ENCODE assay signal across 8 cellular contexts in the genomic region with DNA sequence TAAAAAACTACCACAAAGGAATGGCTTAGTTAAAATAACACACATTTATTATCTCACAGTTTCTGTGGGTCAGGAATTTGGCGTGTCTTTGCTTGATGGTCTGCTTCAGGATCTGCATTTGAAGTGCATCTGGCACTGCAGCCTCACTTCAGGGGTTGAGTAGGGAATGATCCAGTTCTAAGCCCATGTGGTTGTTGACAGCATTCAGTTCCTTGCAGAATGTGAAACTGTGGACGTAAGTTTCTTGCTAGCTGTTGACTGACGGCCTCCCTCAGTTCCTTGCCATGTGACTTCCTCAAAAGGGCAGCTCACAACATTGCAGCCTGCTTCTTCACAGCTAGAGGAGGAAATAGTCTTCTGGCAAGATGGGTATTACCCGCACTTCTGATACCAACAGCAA. TPM values are rescaled to one million over a fixed set of nuclear protein-coding genes. Genes with fewer than 3 reads are reported as not detected.
DNase-seq lines count a peak whose midpoint lies in the region; ATAC-seq and TF ChIP-seq lines count a peak whose summit lies in the region.

No MANE protein-coding gene starts in this region.

- BruUV-seq in IMR-90 (replicated peaks; lab: Mats Ljungman, UMichigan) (no TSS peak), A673 (replicated peaks; lab: Mats Ljungman, UMichigan) (no TSS peak)

- no peak overlapping the region for H3K4me3 ChIP-seq in IMR-90 (ENCODE audit: insufficient read depth, low read depth, low read length)
- peak overlapping the region; percentile 41 to 44 for H3K4me3 ChIP-seq in tibial artery
- H3K4me3 ChIP-seq in trophoblast cell (ENCODE audit: low read depth, low read length), result no peak overlapping the region
- H3K4me3 ChIP-seq in A673 (ENCODE audit: low read depth, low read length, poor library complexity, severe bottlenecking), result no peak overlapping the region

- no peak for TF ChIP-seq RAD21 in IMR-90 (IDR thresholded peaks at IDR 0.05; ENCODE audit: low read length)

- H3K79me2 ChIP-seq in trophoblast cell (ENCODE audit: control insufficient read depth, insufficient read depth, low read length, poor library complexity), result no peaks in the 10 kb centered on the region

- H3K27ac ChIP-seq in IMR-90 (ENCODE audit: insufficient read depth, low read length), result no peak overlapping the region
- H3K27ac ChIP-seq in tibial artery, result peak overlapping the region; percentile 72 to 76
- H3K27ac ChIP-seq in trophoblast cell (ENCODE audit: low read depth, low read length), result no peak overlapping the region
- H3K27ac ChIP-seq in A673 (ENCODE audit: low read depth, low read length, poor library complexity, severe bottlenecking), result no peak overlapping the region

- H4K12ac ChIP-seq in trophoblast cell (ENCODE audit: low read depth, low read length), result no peak overlapping the region

- no peak overlapping the region for H2BK12ac ChIP-seq in trophoblast cell (ENCODE audit: low read length)

- peaks cover 8% of the 10 kb centered on the region; the same call in 1 of the 2 replicates for H3K9me1 ChIP-seq in IMR-90 (ENCODE audit: insufficient read depth, low read length)

- TF ChIP-seq CTCF in IMR-90 (conservative IDR thresholded peaks at IDR 0.05; ENCODE audit: low read depth, low read length), result no peak
- TF ChIP-seq CTCF in tibial artery (IDR thresholded peaks at IDR 0.05), result peak; percentile 14 to 17
- no peak for TF ChIP-seq CTCF in A673 (conservative IDR thresholded peaks at IDR 0.05; ENCODE audit: low read depth, low read length)

- no peak overlapping the region for H4K91ac ChIP-seq in IMR-90 (ENCODE audit: insufficient read depth, low read depth, low read length)
- H4K91ac ChIP-seq in trophoblast cell (ENCODE audit: low read depth, low read length), result no peak overlapping the region

- in situ Hi-C loops in IMR-90 (cut with MboI; ENCODE audit: low sequenced_read_pairs), result no loop called here

- 0 out of 4 replicates have a peak, but pooled peaks cover 0 to 4% of the 10 kb centered on the region in 2 experiments for H3K79me1 ChIP-seq in IMR-90 (ENCODE audit: low read depth in 1 of 2, low read length in 2 of 2)
- no peaks in the 10 kb centered on the region for H3K79me1 ChIP-seq in trophoblast cell (ENCODE audit: low read length)

- peak; percentile 58 for ATAC-seq in GM18909 (IDR thresholded peaks at IDR 0.05; ENCODE audit: poor library complexity, unreplicated experiment)
- no peak for ATAC-seq in IMR-90 (ENCODE audit: low read depth)

- H3K4me1 ChIP-seq in IMR-90 (ENCODE audit: control insufficient read depth, insufficient read depth, low read length) (peaks cover 8% of the 10 kb centered on the region; the same call in 1 of the 2 replicates), tibial artery (peaks cover 0 to 57% (median 15%) of the 10 kb centered on the region in 4 donors), trophoblast cell (ENCODE audit: control insufficient read depth in 1 of 2, insufficient read depth in 2 of 2, low read length in 2 of 2) (no peaks in the 10 kb centered on the region), A673 (ENCODE audit: insufficient read depth, low read length, poor library complexity, severe bottlenecking) (peaks cover 31% of the 10 kb centered on the region)

- H3K27me3 ChIP-seq in IMR-90 (ENCODE audit: control insufficient read depth, insufficient read depth, low read length) (no peaks in the 10 kb centered on the region), tibial artery (no peaks in the 10 kb centered on the region), trophoblast cell (ENCODE audit: insufficient read depth, low read length) (no peaks in the 10 kb centered on the region), A673 (replicated peaks; ENCODE audit: insufficient read depth, low read depth, low read length, poor library complexity) (no peaks in the 10 kb centered on the region)

- no peak overlapping the region for H2AK9ac ChIP-seq in IMR-90 (replicated peaks; ENCODE audit: low read depth, low read length, poor library complexity)

- H3K56ac ChIP-seq in IMR-90 (ENCODE audit: extremely low read depth, insufficient read depth, low read length), result no peak overlapping the region

- H3K9ac ChIP-seq in IMR-90 (ENCODE audit: low read depth, low read length) (no peak overlapping the region), trophoblast cell (ENCODE audit: low read length) (no peak overlapping the region)

- no peak overlapping the region for H2BK20ac ChIP-seq in IMR-90 (ENCODE audit: low read depth, low read length)

- H3K23ac ChIP-seq in IMR-90 (ENCODE audit: low read depth, low read length) (no peak overlapping the region), trophoblast cell (ENCODE audit: low read length) (no peak overlapping the region)

- CTCF ChIA-PET in IMR-90 (lab: Yijun Ruan, JAX), result no interaction called here
- CTCF ChIA-PET in A673 (lab: Charles Lee), result no interaction called here

- H2BK5ac ChIP-seq in IMR-90 (ENCODE audit: low read depth, low read length, poor library complexity, severe bottlenecking) (no peak overlapping the region), trophoblast cell (ENCODE audit: low read depth, low read length, poor library complexity) (no peak overlapping the region)

- H4K8ac ChIP-seq in IMR-90 (ENCODE audit: low read depth in 2 of 2, low read length in 2 of 2) (peak overlapping the region in 1 of 2 experiments; percentile 38; a peak in 1 of 4 replicates), trophoblast cell (ENCODE audit: low read depth, low read length) (no peak overlapping the region)

- no peaks in the 10 kb centered on the region for H3K36me3 ChIP-seq in IMR-90 (ENCODE audit: control insufficient read depth, insufficient read depth, low read length)
- H3K36me3 ChIP-seq in tibial artery, result no peaks in the 10 kb centered on the region
- no peaks in the 10 kb centered on the region for H3K36me3 ChIP-seq in trophoblast cell (ENCODE audit: control insufficient read depth in 1 of 2, insufficient read depth in 2 of 2, low read length in 2 of 2)
- H3K36me3 ChIP-seq in A673 (ENCODE audit: insufficient read depth, low read length, poor library complexity, severe bottlenecking), result no peaks in the 10 kb centered on the region

- TF ChIP-seq POLR2A in IMR-90 (IDR thresholded peaks at IDR 0.05; ENCODE audit: low read depth, low read length), result no peak

- WGBS in IMR-90 (ENCODE audit: extremely low coverage in 2 of 2, insufficient read length in 1 of 2), 2 experiments, result no CpG with 5 or more reads among the region's 4 CpGs
- no CpG with 5 or more reads among the region's 4 CpGs for WGBS in trophoblast cell (ENCODE audit: extremely low coverage, insufficient coverage, insufficient read length)

- H4K5ac ChIP-seq in IMR-90 (ENCODE audit: low read depth, low read length), result peak overlapping the region; percentile 1; the same call in 1 of the 2 replicates

- no peak overlapping the region for H2BK15ac ChIP-seq in IMR-90 (ENCODE audit: low read depth, low read length)

- DNase-seq in IMR-90, result no peak
- DNase-seq in activated CD8-positive, alpha-beta memory T cell treated with anti-CD3 and anti-CD28 coated beads, Interleukin-2, amount 50 U/mL, for 4 hours, result peak; percentile 18
- DNase-seq in hippocampal formation (lab: John Stamatoyannopoulos, UW), result peak; percentile 24 to 44
- DNase-seq in tibial artery, result peak; percentile 75 to 80
- no peak for DNase-seq in trophoblast cell
- DNase-seq in A673 (ENCODE audit: low spot score), result no peak
- DNase-seq in cerebellar nuclear complex (lab: John Stamatoyannopoulos, UW), result no peak

- POLR2A ChIA-PET in IMR-90 (lab: Charles Lee; ENCODE audit: unreplicated experiment), result no interaction called here
- POLR2A ChIA-PET in A673 (lab: Charles Lee; ENCODE audit: low non-redundant PET), result interaction anchor here (0.5 kb wide), 1 partner anchor 418 kb away, joined by 3 read pairs; no protein-coding TSS in a partner anchor

- H4K20me1 ChIP-seq in IMR-90 (ENCODE audit: insufficient read depth, low read length), result no peaks in the 10 kb centered on the region

- H3K4me2 ChIP-seq in IMR-90 (ENCODE audit: low read depth, low read length), result no peak overlapping the region
- H3K4me2 ChIP-seq in trophoblast cell (ENCODE audit: low read length), result no peak overlapping the region

- H2AFZ ChIP-seq in IMR-90 (replicated peaks; ENCODE audit: low read length, poor library complexity) (no peak overlapping the region), trophoblast cell (ENCODE audit: insufficient read depth, low read length, poor library complexity) (no peak overlapping the region)

- dilution Hi-C loops in IMR-90 (cut with HindIII; ENCODE audit: low sequenced_read_pairs, unreplicated experiment), result no loop called here

- peak overlapping the region; percentile 33; the same call in 1 of the 2 replicates for H2AK5ac ChIP-seq in IMR-90 (ENCODE audit: low read depth, low read length)
- no peak overlapping the region for H2AK5ac ChIP-seq in trophoblast cell (ENCODE audit: low read length)

- H3K9me3 ChIP-seq in IMR-90 (ENCODE audit: control insufficient read depth, insufficient read depth, low read length) (no peaks in the 10 kb centered on the region), tibial artery (no peaks in the 10 kb centered on the region), trophoblast cell (ENCODE audit: insufficient read depth, low read depth, low read length) (no peaks in the 10 kb centered on the region), A673 (ENCODE audit: low read depth, low read length, poor library complexity, severe bottlenecking) (no peaks in the 10 kb centered on the region)

- H2BK120ac ChIP-seq in IMR-90 (ENCODE audit: low read depth, low read length) (no peak overlapping the region), trophoblast cell (ENCODE audit: insufficient read depth, low read length, poor library complexity) (no peak overlapping the region)

- H3K4ac ChIP-seq in IMR-90 (ENCODE audit: low read depth, low read length) (no peak overlapping the region), trophoblast cell (ENCODE audit: low read depth, low read length) (no peak overlapping the region)

- H3K18ac ChIP-seq in IMR-90 (ENCODE audit: low read depth, low read length) (no peak overlapping the region; the same call in 1 of the 2 replicates), trophoblast cell (ENCODE audit: low read length) (no peak overlapping the region)

- H3K14ac ChIP-seq in IMR-90 (replicated peaks; ENCODE audit: low read depth, low read length), result peak overlapping the region; percentile 51; the same call in 1 of the 2 replicates
- no peak overlapping the region for H3K14ac ChIP-seq in trophoblast cell (ENCODE audit: low read length)

- intact Hi-C loops in IMR-90 (cut with micrococcal nuclease), result no loop called here
- intact Hi-C loops in tibial artery (cut with DNase I; ENCODE audit: low total_unique reads), result no loop called here
- intact Hi-C loops in A673 (cut with micrococcal nuclease; ENCODE audit: unreplicated experiment), result no loop called here

RNA-seq across cellular contexts. Expression of a gene that starts 2.1 kb away (rescaled TPM):
- total RNA-seq in IMR-90 (2012; rRNA removed) (under 0.01 TPM in 1 of 2 replicates, not detected in the other), A673 (2021) (0.44 and 0.95 TPM in 2 replicates)
- 0.10 TPM in 1 of 2 replicates, not detected in the other for polyA plus RNA-seq in IMR-90 (2012; rRNA removed)
- not detected in 2 replicates for polyA plus RNA-seq in IMR-90 (2012; cell fraction: cytosol; rRNA removed)
- not detected in 2 replicates for polyA plus RNA-seq in IMR-90 (2012; cell fraction: nucleus; rRNA removed; ENCODE audit: low replicate concordance)
- polyA plus RNA-seq in trophoblast cell (2013), result not detected in 2 replicates

RNA-seq across cellular contexts. Expression of a gene that starts 17.8 kb away (rescaled TPM):
- total RNA-seq in IMR-90 (2012; rRNA removed), result not detected in 2 replicates
- not detected in 2 replicates for polyA plus RNA-seq in IMR-90 (2012; rRNA removed)
- not detected in 2 replicates for polyA plus RNA-seq in IMR-90 (2012; cell fraction: cytosol; rRNA removed)
- polyA plus RNA-seq in IMR-90 (2012; cell fraction: nucleus; rRNA removed; ENCODE audit: low replicate concordance), result not detected in 2 replicates
- polyA plus RNA-seq in trophoblast cell (2013), result not detected in 2 replicates
- total RNA-seq in A673 (2021), result not detected in 2 replicates

Comparison
In these comparisons a context has a peak if more than half of its experiments do, and no peak if none do; other contexts are left out.
1. DNase-seq: peak in activated CD8-positive, alpha-beta memory T cell treated with anti-CD3 and anti-CD28 coated beads, Interleukin-2, amount 50 U/mL, for 4 hours (single experiment), hippocampal formation (2 of 2) and tibial artery (2 of 2); none in IMR-90 (single experiment), trophoblast cell (0 of 2), A673 (single experiment) and cerebellar nuclear complex (0 of 2).
2. H3K27ac ChIP-seq: peak in tibial artery (2 of 2); none in IMR-90 (single experiment), trophoblast cell (single experiment) and A673 (single experiment).
3. H3K4me3 ChIP-seq: peak in tibial artery (2 of 2); none in IMR-90 (single experiment), trophoblast cell (single experiment) and A673 (single experiment).
4. CTCF ChIP-seq: peak in tibial artery (2 of 2); none in IMR-90 (single experiment) and A673 (single experiment).